In the genomic region with DNA sequence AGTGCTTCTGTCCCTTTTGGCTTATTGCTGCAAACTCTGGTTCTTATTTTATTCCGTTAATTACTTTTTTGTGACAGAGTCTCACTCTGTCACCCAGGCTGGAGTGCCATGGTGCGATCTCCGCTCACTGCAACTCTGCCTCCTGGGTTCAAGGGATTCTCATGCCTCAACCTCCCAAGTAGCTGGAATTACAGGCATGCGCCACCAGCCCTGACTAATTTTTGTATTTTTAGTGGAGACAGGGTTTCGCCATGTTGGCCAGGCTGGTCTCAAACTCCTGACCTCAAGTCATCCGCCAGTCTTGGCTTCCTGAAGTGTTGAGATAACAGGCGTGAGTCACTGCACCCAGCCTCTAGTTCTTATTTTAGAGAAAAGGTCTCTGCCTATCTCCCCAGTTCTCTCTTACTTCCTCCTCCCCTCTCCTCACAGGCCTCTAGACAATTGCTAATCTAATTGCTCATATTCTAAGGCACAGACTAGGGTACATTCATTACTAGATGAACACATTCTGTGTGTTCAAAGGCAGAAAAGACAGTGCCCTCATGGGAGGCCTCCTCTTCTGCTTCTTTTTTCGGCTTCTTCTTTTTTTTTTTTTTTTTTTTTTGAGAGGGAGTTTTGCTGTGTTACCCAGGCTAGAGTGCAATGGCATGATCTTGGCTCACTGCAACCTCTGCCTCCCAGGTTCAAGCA, we compare ENCODE assay signal across 1 cellular context.
TF ChIP-seq lines count a peak whose summit lies in the region.

No MANE protein-coding gene starts in this region.

TF ChIP-seq in K562, 482 proteins besides CTCF, POLR2A, EP300 and RAD21 (continued from another document and continues in another):
- TF ChIP-seq, protein P1, sequence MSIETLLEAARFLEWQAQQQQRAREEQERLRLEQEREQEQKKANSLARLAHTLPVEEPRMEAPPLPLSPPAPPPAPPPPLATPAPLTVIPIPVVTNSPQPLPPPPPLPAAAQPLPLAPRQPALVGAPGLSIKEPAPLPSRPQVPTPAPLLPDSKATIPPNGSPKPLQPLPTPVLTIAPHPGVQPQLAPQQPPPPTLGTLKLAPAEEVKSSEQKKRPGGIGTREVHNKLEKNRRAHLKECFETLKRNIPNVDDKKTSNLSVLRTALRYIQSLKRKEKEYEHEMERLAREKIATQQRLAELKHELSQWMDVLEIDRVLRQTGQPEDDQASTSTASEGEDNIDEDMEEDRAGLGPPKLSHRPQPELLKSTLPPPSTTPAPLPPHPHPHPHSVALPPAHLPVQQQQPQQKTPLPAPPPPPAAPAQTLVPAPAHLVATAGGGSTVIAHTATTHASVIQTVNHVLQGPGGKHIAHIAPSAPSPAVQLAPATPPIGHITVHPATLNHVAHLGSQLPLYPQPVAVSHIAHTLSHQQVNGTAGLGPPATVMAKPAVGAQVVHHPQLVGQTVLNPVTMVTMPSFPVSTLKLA (conservative IDR thresholded peaks at IDR 0.05): 0 out of 4 replicates have a peak, but pooled peaks of 1 of the 2 experiments have one; percentile 8
- TF ChIP-seq ZNF696 (CRISPR knock-in tag; conservative IDR thresholded peaks at IDR 0.05) (no peak), CREM (IDR thresholded peaks at IDR 0.05; ENCODE audit: low read depth) (peak; percentile 42; the same call in 1 of the 2 replicates), SIX5 (IDR thresholded peaks at IDR 0.05; ENCODE audit: borderline replicate concordance in 1 of 2, insufficient read depth in 1 of 2, low read depth in 1 of 2, low read length in 2 of 2) (no peak), HDAC6 (IDR thresholded peaks at IDR 0.05; ENCODE audit: low read depth, low read length) (no peak), TBL1XR1 (IDR thresholded peaks at IDR 0.05; ENCODE audit: low read length in 2 of 2) (peak in 1 of 2 experiments; percentile 80; a peak in 2 of 4 replicates), PHF21A (IDR thresholded peaks at IDR 0.05; ENCODE audit: borderline replicate concordance, low read depth) (peak; percentile 75; the same call in 1 of the 2 replicates), TSC22D4 (tag; IDR thresholded peaks at IDR 0.05) (no peak), NFIC (IDR thresholded peaks at IDR 0.05) (peak; percentile 60), ETV5 (CRISPR knock-in tag; IDR thresholded peaks at IDR 0.05; ENCODE audit: low read depth) (peak; percentile 83), ZNF24 (IDR thresholded peaks at IDR 0.05) (no peak), HNRNPLL (IDR thresholded peaks at IDR 0.05; ENCODE audit: low read depth, low read length, poor library complexity, severe bottlenecking) (no peak), C11orf30 (IDR thresholded peaks at IDR 0.05; ENCODE audit: low read depth) (no peak), ZNF134 (CRISPR knock-in tag; conservative IDR thresholded peaks at IDR 0.05) (0 out of 2 replicates have a peak, but pooled peaks have one; percentile 2), ZNF589 (CRISPR knock-in tag; IDR thresholded peaks at IDR 0.05; ENCODE audit: low read depth) (peak; percentile 72; the same call in 1 of the 2 replicates), EZH2 (IDR thresholded peaks at IDR 0.05; ENCODE audit: borderline replicate concordance, low read depth, low read length) (no peak), ZNF780A (CRISPR knock-in tag; IDR thresholded peaks at IDR 0.05) (no peak), ELF2 (CRISPR knock-in tag; IDR thresholded peaks at IDR 0.05) (no peak), LEF1 (IDR thresholded peaks at IDR 0.05) (peak; percentile 87), XRCC5 (IDR thresholded peaks at IDR 0.05; ENCODE audit: low read depth, low read length) (no peak), SIN3A (IDR thresholded peaks at IDR 0.05; ENCODE audit: borderline replicate concordance in 2 of 2, control insufficient read depth in 1 of 2, low read depth in 2 of 2, low read length in 2 of 2) (no peak), GATA2 (CRISPR knock-in tag; IDR thresholded peaks at IDR 0.05) (peak; percentile 81), ZNF695 (CRISPR knock-in tag; IDR thresholded peaks at IDR 0.05) (no peak), ZNF311 (CRISPR knock-in tag; IDR thresholded peaks at IDR 0.05) (peak; percentile 65; the same call in 1 of the 2 replicates), ZNF197 (CRISPR knock-in tag; IDR thresholded peaks at IDR 0.05; ENCODE audit: low read depth) (peak; percentile 66; the same call in 1 of the 2 replicates), KLF1 (tag; IDR thresholded peaks at IDR 0.05) (no peak), COPS2 (conservative IDR thresholded peaks at IDR 0.05) (no peak), HMG20B (CRISPR knock-in tag; IDR thresholded peaks at IDR 0.05) (no peak)
- TF ChIP-seq, protein P2, sequence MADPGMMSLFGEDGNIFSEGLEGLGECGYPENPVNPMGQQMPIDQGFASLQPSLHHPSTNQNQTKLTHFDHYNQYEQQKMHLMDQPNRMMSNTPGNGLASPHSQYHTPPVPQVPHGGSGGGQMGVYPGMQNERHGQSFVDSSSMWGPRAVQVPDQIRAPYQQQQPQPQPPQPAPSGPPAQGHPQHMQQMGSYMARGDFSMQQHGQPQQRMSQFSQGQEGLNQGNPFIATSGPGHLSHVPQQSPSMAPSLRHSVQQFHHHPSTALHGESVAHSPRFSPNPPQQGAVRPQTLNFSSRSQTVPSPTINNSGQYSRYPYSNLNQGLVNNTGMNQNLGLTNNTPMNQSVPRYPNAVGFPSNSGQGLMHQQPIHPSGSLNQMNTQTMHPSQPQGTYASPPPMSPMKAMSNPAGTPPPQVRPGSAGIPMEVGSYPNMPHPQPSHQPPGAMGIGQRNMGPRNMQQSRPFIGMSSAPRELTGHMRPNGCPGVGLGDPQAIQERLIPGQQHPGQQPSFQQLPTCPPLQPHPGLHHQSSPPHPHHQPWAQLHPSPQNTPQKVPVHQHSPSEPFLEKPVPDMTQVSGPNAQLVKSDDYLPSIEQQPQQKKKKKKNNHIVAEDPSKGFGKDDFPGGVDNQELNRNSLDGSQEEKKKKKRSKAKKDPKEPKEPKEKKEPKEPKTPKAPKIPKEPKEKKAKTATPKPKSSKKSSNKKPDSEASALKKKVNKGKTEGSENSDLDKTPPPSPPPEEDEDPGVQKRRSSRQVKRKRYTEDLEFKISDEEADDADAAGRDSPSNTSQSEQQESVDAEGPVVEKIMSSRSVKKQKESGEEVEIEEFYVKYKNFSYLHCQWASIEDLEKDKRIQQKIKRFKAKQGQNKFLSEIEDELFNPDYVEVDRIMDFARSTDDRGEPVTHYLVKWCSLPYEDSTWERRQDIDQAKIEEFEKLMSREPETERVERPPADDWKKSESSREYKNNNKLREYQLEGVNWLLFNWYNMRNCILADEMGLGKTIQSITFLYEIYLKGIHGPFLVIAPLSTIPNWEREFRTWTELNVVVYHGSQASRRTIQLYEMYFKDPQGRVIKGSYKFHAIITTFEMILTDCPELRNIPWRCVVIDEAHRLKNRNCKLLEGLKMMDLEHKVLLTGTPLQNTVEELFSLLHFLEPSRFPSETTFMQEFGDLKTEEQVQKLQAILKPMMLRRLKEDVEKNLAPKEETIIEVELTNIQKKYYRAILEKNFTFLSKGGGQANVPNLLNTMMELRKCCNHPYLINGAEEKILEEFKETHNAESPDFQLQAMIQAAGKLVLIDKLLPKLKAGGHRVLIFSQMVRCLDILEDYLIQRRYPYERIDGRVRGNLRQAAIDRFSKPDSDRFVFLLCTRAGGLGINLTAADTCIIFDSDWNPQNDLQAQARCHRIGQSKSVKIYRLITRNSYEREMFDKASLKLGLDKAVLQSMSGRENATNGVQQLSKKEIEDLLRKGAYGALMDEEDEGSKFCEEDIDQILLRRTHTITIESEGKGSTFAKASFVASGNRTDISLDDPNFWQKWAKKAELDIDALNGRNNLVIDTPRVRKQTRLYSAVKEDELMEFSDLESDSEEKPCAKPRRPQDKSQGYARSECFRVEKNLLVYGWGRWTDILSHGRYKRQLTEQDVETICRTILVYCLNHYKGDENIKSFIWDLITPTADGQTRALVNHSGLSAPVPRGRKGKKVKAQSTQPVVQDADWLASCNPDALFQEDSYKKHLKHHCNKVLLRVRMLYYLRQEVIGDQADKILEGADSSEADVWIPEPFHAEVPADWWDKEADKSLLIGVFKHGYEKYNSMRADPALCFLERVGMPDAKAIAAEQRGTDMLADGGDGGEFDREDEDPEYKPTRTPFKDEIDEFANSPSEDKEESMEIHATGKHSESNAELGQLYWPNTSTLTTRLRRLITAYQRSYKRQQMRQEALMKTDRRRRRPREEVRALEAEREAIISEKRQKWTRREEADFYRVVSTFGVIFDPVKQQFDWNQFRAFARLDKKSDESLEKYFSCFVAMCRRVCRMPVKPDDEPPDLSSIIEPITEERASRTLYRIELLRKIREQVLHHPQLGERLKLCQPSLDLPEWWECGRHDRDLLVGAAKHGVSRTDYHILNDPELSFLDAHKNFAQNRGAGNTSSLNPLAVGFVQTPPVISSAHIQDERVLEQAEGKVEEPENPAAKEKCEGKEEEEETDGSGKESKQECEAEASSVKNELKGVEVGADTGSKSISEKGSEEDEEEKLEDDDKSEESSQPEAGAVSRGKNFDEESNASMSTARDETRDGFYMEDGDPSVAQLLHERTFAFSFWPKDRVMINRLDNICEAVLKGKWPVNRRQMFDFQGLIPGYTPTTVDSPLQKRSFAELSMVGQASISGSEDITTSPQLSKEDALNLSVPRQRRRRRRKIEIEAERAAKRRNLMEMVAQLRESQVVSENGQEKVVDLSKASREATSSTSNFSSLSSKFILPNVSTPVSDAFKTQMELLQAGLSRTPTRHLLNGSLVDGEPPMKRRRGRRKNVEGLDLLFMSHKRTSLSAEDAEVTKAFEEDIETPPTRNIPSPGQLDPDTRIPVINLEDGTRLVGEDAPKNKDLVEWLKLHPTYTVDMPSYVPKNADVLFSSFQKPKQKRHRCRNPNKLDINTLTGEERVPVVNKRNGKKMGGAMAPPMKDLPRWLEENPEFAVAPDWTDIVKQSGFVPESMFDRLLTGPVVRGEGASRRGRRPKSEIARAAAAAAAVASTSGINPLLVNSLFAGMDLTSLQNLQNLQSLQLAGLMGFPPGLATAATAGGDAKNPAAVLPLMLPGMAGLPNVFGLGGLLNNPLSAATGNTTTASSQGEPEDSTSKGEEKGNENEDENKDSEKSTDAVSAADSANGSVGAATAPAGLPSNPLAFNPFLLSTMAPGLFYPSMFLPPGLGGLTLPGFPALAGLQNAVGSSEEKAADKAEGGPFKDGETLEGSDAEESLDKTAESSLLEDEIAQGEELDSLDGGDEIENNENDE (IDR thresholded peaks at IDR 0.05; ENCODE audit: low read depth, low read length): no peak
- TF ChIP-seq, protein P3, sequence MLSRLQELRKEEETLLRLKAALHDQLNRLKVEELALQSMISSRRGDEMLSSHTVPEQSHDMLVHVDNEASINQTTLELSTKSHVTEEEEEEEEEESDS (CRISPR knock-in tag; IDR thresholded peaks at IDR 0.05): no peak
- TF ChIP-seq, protein P4, sequence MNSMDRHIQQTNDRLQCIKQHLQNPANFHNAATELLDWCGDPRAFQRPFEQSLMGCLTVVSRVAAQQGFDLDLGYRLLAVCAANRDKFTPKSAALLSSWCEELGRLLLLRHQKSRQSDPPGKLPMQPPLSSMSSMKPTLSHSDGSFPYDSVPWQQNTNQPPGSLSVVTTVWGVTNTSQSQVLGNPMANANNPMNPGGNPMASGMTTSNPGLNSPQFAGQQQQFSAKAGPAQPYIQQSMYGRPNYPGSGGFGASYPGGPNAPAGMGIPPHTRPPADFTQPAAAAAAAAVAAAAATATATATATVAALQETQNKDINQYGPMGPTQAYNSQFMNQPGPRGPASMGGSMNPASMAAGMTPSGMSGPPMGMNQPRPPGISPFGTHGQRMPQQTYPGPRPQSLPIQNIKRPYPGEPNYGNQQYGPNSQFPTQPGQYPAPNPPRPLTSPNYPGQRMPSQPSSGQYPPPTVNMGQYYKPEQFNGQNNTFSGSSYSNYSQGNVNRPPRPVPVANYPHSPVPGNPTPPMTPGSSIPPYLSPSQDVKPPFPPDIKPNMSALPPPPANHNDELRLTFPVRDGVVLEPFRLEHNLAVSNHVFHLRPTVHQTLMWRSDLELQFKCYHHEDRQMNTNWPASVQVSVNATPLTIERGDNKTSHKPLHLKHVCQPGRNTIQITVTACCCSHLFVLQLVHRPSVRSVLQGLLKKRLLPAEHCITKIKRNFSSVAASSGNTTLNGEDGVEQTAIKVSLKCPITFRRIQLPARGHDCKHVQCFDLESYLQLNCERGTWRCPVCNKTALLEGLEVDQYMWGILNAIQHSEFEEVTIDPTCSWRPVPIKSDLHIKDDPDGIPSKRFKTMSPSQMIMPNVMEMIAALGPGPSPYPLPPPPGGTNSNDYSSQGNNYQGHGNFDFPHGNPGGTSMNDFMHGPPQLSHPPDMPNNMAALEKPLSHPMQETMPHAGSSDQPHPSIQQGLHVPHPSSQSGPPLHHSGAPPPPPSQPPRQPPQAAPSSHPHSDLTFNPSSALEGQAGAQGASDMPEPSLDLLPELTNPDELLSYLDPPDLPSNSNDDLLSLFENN (IDR thresholded peaks at IDR 0.05; ENCODE audit: low read depth in 2 of 2, low read length in 2 of 2): 0 out of 4 replicates have a peak, but pooled peaks of 1 of the 2 experiments have one; percentile 47
- TF ChIP-seq, protein P5, sequence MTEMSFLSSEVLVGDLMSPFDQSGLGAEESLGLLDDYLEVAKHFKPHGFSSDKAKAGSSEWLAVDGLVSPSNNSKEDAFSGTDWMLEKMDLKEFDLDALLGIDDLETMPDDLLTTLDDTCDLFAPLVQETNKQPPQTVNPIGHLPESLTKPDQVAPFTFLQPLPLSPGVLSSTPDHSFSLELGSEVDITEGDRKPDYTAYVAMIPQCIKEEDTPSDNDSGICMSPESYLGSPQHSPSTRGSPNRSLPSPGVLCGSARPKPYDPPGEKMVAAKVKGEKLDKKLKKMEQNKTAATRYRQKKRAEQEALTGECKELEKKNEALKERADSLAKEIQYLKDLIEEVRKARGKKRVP (CRISPR knock-in tag; IDR thresholded peaks at IDR 0.05): peak; percentile 63; the same call in 1 of the 2 replicates
- TF ChIP-seq, protein P6, sequence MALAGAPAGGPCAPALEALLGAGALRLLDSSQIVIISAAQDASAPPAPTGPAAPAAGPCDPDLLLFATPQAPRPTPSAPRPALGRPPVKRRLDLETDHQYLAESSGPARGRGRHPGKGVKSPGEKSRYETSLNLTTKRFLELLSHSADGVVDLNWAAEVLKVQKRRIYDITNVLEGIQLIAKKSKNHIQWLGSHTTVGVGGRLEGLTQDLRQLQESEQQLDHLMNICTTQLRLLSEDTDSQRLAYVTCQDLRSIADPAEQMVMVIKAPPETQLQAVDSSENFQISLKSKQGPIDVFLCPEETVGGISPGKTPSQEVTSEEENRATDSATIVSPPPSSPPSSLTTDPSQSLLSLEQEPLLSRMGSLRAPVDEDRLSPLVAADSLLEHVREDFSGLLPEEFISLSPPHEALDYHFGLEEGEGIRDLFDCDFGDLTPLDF (CRISPR knock-in tag; IDR thresholded peaks at IDR 0.05): no peak
- TF ChIP-seq, protein P7, sequence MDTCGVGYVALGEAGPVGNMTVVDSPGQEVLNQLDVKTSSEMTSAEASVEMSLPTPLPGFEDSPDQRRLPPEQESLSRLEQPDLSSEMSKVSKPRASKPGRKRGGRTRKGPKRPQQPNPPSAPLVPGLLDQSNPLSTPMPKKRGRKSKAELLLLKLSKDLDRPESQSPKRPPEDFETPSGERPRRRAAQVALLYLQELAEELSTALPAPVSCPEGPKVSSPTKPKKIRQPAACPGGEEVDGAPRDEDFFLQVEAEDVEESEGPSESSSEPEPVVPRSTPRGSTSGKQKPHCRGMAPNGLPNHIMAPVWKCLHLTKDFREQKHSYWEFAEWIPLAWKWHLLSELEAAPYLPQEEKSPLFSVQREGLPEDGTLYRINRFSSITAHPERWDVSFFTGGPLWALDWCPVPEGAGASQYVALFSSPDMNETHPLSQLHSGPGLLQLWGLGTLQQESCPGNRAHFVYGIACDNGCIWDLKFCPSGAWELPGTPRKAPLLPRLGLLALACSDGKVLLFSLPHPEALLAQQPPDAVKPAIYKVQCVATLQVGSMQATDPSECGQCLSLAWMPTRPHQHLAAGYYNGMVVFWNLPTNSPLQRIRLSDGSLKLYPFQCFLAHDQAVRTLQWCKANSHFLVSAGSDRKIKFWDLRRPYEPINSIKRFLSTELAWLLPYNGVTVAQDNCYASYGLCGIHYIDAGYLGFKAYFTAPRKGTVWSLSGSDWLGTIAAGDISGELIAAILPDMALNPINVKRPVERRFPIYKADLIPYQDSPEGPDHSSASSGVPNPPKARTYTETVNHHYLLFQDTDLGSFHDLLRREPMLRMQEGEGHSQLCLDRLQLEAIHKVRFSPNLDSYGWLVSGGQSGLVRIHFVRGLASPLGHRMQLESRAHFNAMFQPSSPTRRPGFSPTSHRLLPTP (IDR thresholded peaks at IDR 0.05; ENCODE audit: borderline replicate concordance, extremely low read depth, insufficient read length): peak; percentile 50
